In genomic region chr5:73896668-73897067, GRCh38 we compare ENCODE assay signal across 18 cellular contexts.
DNase-seq lines count a peak whose midpoint lies in the region; ATAC-seq, FAIRE-seq and TF ChIP-seq lines count a peak whose summit lies in the region.
"Had no signal": no experiment of that assay in that cellular context is flagged by ENCODE, and none has a peak within 500 bp of the region (broad histone marks: within the 10 kb centered on the region; RNA-seq: fewer than 3 reads in every experiment).

No MANE protein-coding gene starts in this region.

- H3K9me3 Mint-ChIP-seq in activated CD4-positive, alpha-beta T cell treated with anti-CD3 and anti-CD28 coated beads, Interleukin-2, amount 10 ng/mL, durations not matched to agents 24 days and 14 days: peaks cover 4% of the 10 kb centered on the region
- H3K9me3 Mint-ChIP-seq: CD4-positive, alpha-beta T cell; CD8-positive, alpha-beta T cell had no signal

- H3K4me3 ChIP-seq in HepG2 (replicated peaks in 1 of 3; ENCODE audit: insufficient read depth in 1 of 3, low read depth in 2 of 3, low read length in 3 of 3) (no peak overlapping the region), right lobe of liver (no peak overlapping the region), trophoblast cell (ENCODE audit: low read depth, low read length) (no peak overlapping the region), MM.1S (ENCODE audit: low read length) (no peak overlapping the region)
- H3K4me3 ChIP-seq: A549; BLaER1 treated with 17β-estradiol and CSF1 and Interleukin-3, amounts not matched to agents 10 nM and 100 nM had no signal

- H3K9me3 ChIP-seq in HepG2 (ENCODE audit: low read length) (no peaks in the 10 kb centered on the region), right lobe of liver (no peaks in the 10 kb centered on the region), trophoblast cell (ENCODE audit: insufficient read depth, low read depth, low read length) (no peaks in the 10 kb centered on the region), MM.1S (replicated peaks; ENCODE audit: insufficient read depth, low read length) (no peaks in the 10 kb centered on the region)
- H3K9me3 ChIP-seq: A549; BLaER1 treated with 17β-estradiol and CSF1 and Interleukin-3, amounts not matched to agents 10 nM and 100 nM had no signal

- H3F3A ChIP-seq in MM.1S (ENCODE audit: insufficient read depth, low read length): peaks cover 3% of the 10 kb centered on the region; the same call in 1 of the 2 replicates

- WGBS in HepG2 (ENCODE audit: low lambda C conversion rate): 95% methylated on average over 12 of the region's 12 CpGs
- 85% methylated on average over 2 of the region's 12 CpGs for WGBS in right lobe of liver (ENCODE audit: insufficient coverage, low coverage, low lambda C conversion rate, missing lambda C conversion rate)
- WGBS in trophoblast cell (ENCODE audit: extremely low coverage, insufficient coverage, insufficient read length): no CpG with 5 or more reads among the region's 12 CpGs

- peaks cover 10% of the 10 kb centered on the region for H3K4me1 Mint-ChIP-seq in activated CD4-positive, alpha-beta T cell treated with anti-CD3 and anti-CD28 coated beads, Interleukin-2, amount 10 ng/mL, durations not matched to agents 24 days and 14 days
- H3K4me1 Mint-ChIP-seq: B cell had no signal

- H2BK120ac ChIP-seq in trophoblast cell (ENCODE audit: insufficient read depth, low read length, poor library complexity): no peak overlapping the region

- H2BK12ac ChIP-seq in trophoblast cell (ENCODE audit: low read length): no peak overlapping the region

- H3K36me3 ChIP-seq in HepG2 (replicated peaks in 1 of 2; ENCODE audit: control insufficient read depth in 1 of 2, insufficient read depth in 2 of 2, low read length in 2 of 2): peaks cover 18 to 70% of the 10 kb centered on the region in 2 experiments
- peaks cover 0 to 7% (median 0%) of the 10 kb centered on the region in 4 donors for H3K36me3 ChIP-seq in right lobe of liver
- H3K36me3 ChIP-seq in trophoblast cell (ENCODE audit: control insufficient read depth in 1 of 2, insufficient read depth in 2 of 2, low read length in 2 of 2): no peaks in the 10 kb centered on the region
- no peaks in the 10 kb centered on the region for H3K36me3 ChIP-seq in MM.1S (replicated peaks; ENCODE audit: insufficient read depth, low read length)
- H3K36me3 ChIP-seq: BLaER1 treated with 17β-estradiol and CSF1 and Interleukin-3, amounts not matched to agents 10 nM and 100 nM had no signal

- no peak overlapping the region for H4K91ac ChIP-seq in trophoblast cell (ENCODE audit: low read depth, low read length)

- H4K12ac ChIP-seq in trophoblast cell (ENCODE audit: low read depth, low read length): no peak overlapping the region

- no TSS peak for BruUV-seq in HepG2 (replicated peaks; lab: Mats Ljungman, UMichigan)

- H3K27me3 Mint-ChIP-seq in activated CD4-positive, alpha-beta T cell treated with anti-CD3 and anti-CD28 coated beads, Interleukin-2, amount 10 ng/mL, durations not matched to agents 24 days and 14 days: peaks cover 31% of the 10 kb centered on the region

- no peaks in the 10 kb centered on the region for H3K36me3 Mint-ChIP-seq in activated CD4-positive, alpha-beta T cell treated with anti-CD3 and anti-CD28 coated beads, Interleukin-2, amount 10 ng/mL, durations not matched to agents 24 days and 14 days (ENCODE audit: low read depth)
- H3K36me3 Mint-ChIP-seq: CD8-positive, alpha-beta T cell had no signal

- no peaks in the 10 kb centered on the region for H3K9me2 ChIP-seq in MM.1S (replicated peaks; ENCODE audit: insufficient read depth, low read length)

- no peak overlapping the region for H3K14ac ChIP-seq in trophoblast cell (ENCODE audit: low read length)

- H4K20me1 ChIP-seq in HepG2 (ENCODE audit: insufficient read depth, low read length): no peaks in the 10 kb centered on the region
- no peaks in the 10 kb centered on the region for H4K20me1 ChIP-seq in MM.1S (ENCODE audit: insufficient read depth, low read length)
- H4K20me1 ChIP-seq: BLaER1 treated with 17β-estradiol and CSF1 and Interleukin-3, amounts not matched to agents 10 nM and 100 nM had no signal

- no peak overlapping the region for H3K4ac ChIP-seq in trophoblast cell (ENCODE audit: low read depth, low read length)

- H2AK5ac ChIP-seq in trophoblast cell (ENCODE audit: low read length): peak overlapping the region; percentile 47

- H4K8ac ChIP-seq in trophoblast cell (ENCODE audit: low read depth, low read length): no peak overlapping the region

- FAIRE-seq in HepG2 (lab: Jason Lieb, UNC): no peak
- FAIRE-seq: A549, G401.6, GM12891 had no signal

- H2AFZ ChIP-seq in HepG2 (ENCODE audit: low read length): no peak overlapping the region
- no peak overlapping the region for H2AFZ ChIP-seq in trophoblast cell (ENCODE audit: insufficient read depth, low read length, poor library complexity)
- H2AFZ ChIP-seq in MM.1S (ENCODE audit: low read length): no peak overlapping the region

- TF ChIP-seq EP300 in HepG2 (IDR thresholded peaks at IDR 0.05; ENCODE audit: low read depth in 2 of 2, low read length in 2 of 2) (no peak), HepG2 (CRISPR knock-in tag; IDR thresholded peaks at IDR 0.05; ENCODE audit: borderline replicate concordance) (no peak)

- intact Hi-C loops in activated CD4-positive, alpha-beta T cell treated with anti-CD3 and anti-CD28 coated beads, Interleukin-2, amount 10 ng/mL, durations not matched to agents 24 days and 14 days (cut with micrococcal nuclease): no loop called here
- intact Hi-C loops in HepG2 (cut with micrococcal nuclease; ENCODE audit: unreplicated experiment): no loop called here
- intact Hi-C loops in right lobe of liver (cut with DNase I): no loop called here

- H3K18ac ChIP-seq in trophoblast cell (ENCODE audit: low read length): no peak overlapping the region

- H3K27me3 ChIP-seq in HepG2 (ENCODE audit: control insufficient read depth in 1 of 2, insufficient read depth in 2 of 2, low read length in 2 of 2) (no peaks in the 10 kb centered on the region), right lobe of liver (no peaks in the 10 kb centered on the region), trophoblast cell (ENCODE audit: insufficient read depth, low read length) (no peaks in the 10 kb centered on the region), MM.1S (replicated peaks; ENCODE audit: insufficient read depth, low read length) (no peaks in the 10 kb centered on the region)
- H3K27me3 ChIP-seq: BLaER1 treated with 17β-estradiol and CSF1 and Interleukin-3, amounts not matched to agents 10 nM and 100 nM had no signal

- CTCF ChIA-PET in HepG2 (lab: Yijun Ruan, JAX; ENCODE audit: low intra/inter-chr PET ratio, low total read pairs): no interaction called here

- no peak overlapping the region for H3K27ac ChIP-seq in HepG2 (ENCODE audit: extremely low read length, insufficient read depth, low read length)
- H3K27ac ChIP-seq in right lobe of liver: no peak overlapping the region
- no peak overlapping the region for H3K27ac ChIP-seq in trophoblast cell (ENCODE audit: low read depth, low read length)
- no peak overlapping the region for H3K27ac ChIP-seq in MM.1S (ENCODE audit: low read length)
- H3K27ac ChIP-seq: 22Rv1, A549, C4-2B had no signal

- peak; percentile 36 for DNase-seq in activated CD4-positive, alpha-beta T cell treated with anti-CD3 and anti-CD28 coated beads, Interleukin-2, amount 10 ng/mL, durations not matched to agents 24 days and 14 days
- DNase-seq in activated CD4-positive, alpha-beta T cell treated with anti-CD3 and anti-CD28 coated beads for 4 hours: no peak
- DNase-seq in HepG2 (ENCODE audit: low spot score) (no peak), right lobe of liver (no peak), trophoblast cell (no peak), MM.1S (no peak)
- DNase-seq: CD4-positive, alpha-beta T cell; CD8-positive, alpha-beta T cell; COR-L47; DMS79 treated with DMSO at 0.1 percent for 48 hours; GF-D8 had no signal

- H3K23ac ChIP-seq in trophoblast cell (ENCODE audit: low read length): no peak overlapping the region

- TF ChIP-seq POLR2A in HepG2 (IDR thresholded peaks at IDR 0.05; ENCODE audit: insufficient read depth in 1 of 2, low read depth in 2 of 2, low read length in 2 of 2) (no peak), right lobe of liver (IDR thresholded peaks at IDR 0.05) (no peak)

- no peak overlapping the region for H3K27ac Mint-ChIP-seq in activated CD4-positive, alpha-beta T cell treated with anti-CD3 and anti-CD28 coated beads, Interleukin-2, amount 10 ng/mL, durations not matched to agents 24 days and 14 days
- H3K27ac Mint-ChIP-seq: B cell; CD4-positive, alpha-beta T cell; CD8-positive, alpha-beta T cell had no signal

- no peak overlapping the region for H3K9ac ChIP-seq in HepG2 (ENCODE audit: insufficient read depth, low read depth, low read length)
- no peak overlapping the region for H3K9ac ChIP-seq in trophoblast cell (ENCODE audit: low read length)
- no peak overlapping the region for H3K9ac ChIP-seq in MM.1S (ENCODE audit: low read length)
- H3K9ac ChIP-seq: BLaER1 treated with 17β-estradiol and CSF1 and Interleukin-3, amounts not matched to agents 10 nM and 100 nM had no signal

- no peaks in the 10 kb centered on the region for H3K79me1 ChIP-seq in trophoblast cell (ENCODE audit: low read length)

- no peak overlapping the region for H3K4me3 Mint-ChIP-seq in activated CD4-positive, alpha-beta T cell treated with anti-CD3 and anti-CD28 coated beads, Interleukin-2, amount 10 ng/mL, durations not matched to agents 24 days and 14 days
- H3K4me3 Mint-ChIP-seq: B cell; CD4-positive, alpha-beta T cell; CD8-positive, alpha-beta T cell had no signal

- ATAC-seq in HepG2 (no peak), right lobe of liver (no peak)
- ATAC-seq: A549; CD8-positive, alpha-beta T cell had no signal

- H3K79me2 ChIP-seq in HepG2 (ENCODE audit: insufficient read depth, low read length) (no peaks in the 10 kb centered on the region), trophoblast cell (ENCODE audit: control insufficient read depth, insufficient read depth, low read length, poor library complexity) (no peaks in the 10 kb centered on the region), MM.1S (ENCODE audit: low read length) (no peaks in the 10 kb centered on the region)

- TF ChIP-seq RAD21 in HepG2 (CRISPR knock-in tag; IDR thresholded peaks at IDR 0.05): no peak

- TF ChIP-seq CTCF in HepG2 (CRISPR knock-in tag; IDR thresholded peaks at IDR 0.05) (no peak), right lobe of liver (IDR thresholded peaks at IDR 0.05) (no peak), MM.1S (IDR thresholded peaks at IDR 0.05; ENCODE audit: low read length) (no peak)

- H3K4me2 ChIP-seq in HepG2 (ENCODE audit: low read depth, low read length) (no peak overlapping the region), trophoblast cell (ENCODE audit: low read length) (no peak overlapping the region), MM.1S (ENCODE audit: low read depth, low read length) (no peak overlapping the region)
- H3K4me2 ChIP-seq: A549 had no signal

- POLR2A ChIA-PET in HepG2 (lab: Yijun Ruan, JAX): no interaction called here

- H3K4me1 ChIP-seq in HepG2 (ENCODE audit: insufficient read depth, low read length) (peaks cover 22% of the 10 kb centered on the region), right lobe of liver (peaks cover 0 to 12% (median 4%) of the 10 kb centered on the region in 4 donors), trophoblast cell (ENCODE audit: control insufficient read depth in 1 of 2, insufficient read depth in 2 of 2, low read length in 2 of 2) (peaks cover 7 to 8% of the 10 kb centered on the region in 2 experiments), MM.1S (ENCODE audit: low read length) (peaks cover 13% of the 10 kb centered on the region)

- in situ Hi-C loops in HepG2 (cut with HindIII; ENCODE audit: extremely low pct_ligation_motif_present, low pct_unique_long_range_greater_than_20kb): no loop called here

- H2BK5ac ChIP-seq in trophoblast cell (ENCODE audit: low read depth, low read length, poor library complexity): no peak overlapping the region
